In the genomic region with DNA sequence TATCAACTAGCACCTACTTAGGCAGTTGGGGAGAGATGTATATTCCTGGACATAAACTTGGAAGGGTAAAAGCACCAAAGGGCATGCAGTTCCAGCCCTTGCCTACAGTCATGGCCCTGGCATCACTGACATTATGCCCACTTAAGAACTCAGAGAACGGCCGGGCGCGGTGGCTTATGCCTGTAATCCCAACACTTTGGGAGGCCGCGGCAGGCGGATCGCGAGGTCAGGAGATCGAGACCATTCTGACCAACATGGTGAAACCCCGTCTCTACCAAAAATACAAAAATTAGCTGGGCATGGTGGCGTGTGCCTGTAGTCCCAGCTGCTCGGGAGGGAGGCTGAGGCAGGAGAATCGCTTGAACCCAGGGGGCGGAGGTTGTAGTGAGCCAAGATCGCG, we compare ENCODE assay signal across 15 cellular contexts. TPM values are rescaled to one million over a fixed set of nuclear protein-coding genes. Genes with fewer than 3 reads are reported as not detected.
"Had no signal": no experiment of that assay in that cellular context is flagged by ENCODE, and none has a peak within 500 bp of the region (broad histone marks: within the 10 kb centered on the region; RNA-seq: fewer than 3 reads in every experiment).

No MANE protein-coding gene starts in this region.

RNA-seq across cellular contexts. Expression of gene ECSCR, which starts 22.1 kb away (rescaled TPM):
- total RNA-seq: foreskin keratinocyte, progenitor cell of endocrine pancreas had no signal

RNA-seq across cellular contexts. Expression of gene SMIM33, which starts 30.4 kb away (rescaled TPM):
- total RNA-seq: adrenal gland, ascending aorta, cardiac septum, endodermal cell, esophagus muscularis mucosa, foreskin keratinocyte, heart right ventricle, left lobe of liver, lower lobe of right lung, ovary, progenitor cell of endocrine pancreas, renal cortical epithelial cell, sciatic nerve, tibial nerve, urinary bladder had no signal

RNA-seq across cellular contexts. Expression of gene SPATA24, which starts 36.5 kb away (rescaled TPM):
- total RNA-seq: ascending aorta had no signal

RNA-seq across cellular contexts. Expression of gene STING1, which starts 42.1 kb away (rescaled TPM):
- total RNA-seq: progenitor cell of endocrine pancreas had no signal
